ENCODE assay signal across 8 cellular contexts in the genomic region with DNA sequence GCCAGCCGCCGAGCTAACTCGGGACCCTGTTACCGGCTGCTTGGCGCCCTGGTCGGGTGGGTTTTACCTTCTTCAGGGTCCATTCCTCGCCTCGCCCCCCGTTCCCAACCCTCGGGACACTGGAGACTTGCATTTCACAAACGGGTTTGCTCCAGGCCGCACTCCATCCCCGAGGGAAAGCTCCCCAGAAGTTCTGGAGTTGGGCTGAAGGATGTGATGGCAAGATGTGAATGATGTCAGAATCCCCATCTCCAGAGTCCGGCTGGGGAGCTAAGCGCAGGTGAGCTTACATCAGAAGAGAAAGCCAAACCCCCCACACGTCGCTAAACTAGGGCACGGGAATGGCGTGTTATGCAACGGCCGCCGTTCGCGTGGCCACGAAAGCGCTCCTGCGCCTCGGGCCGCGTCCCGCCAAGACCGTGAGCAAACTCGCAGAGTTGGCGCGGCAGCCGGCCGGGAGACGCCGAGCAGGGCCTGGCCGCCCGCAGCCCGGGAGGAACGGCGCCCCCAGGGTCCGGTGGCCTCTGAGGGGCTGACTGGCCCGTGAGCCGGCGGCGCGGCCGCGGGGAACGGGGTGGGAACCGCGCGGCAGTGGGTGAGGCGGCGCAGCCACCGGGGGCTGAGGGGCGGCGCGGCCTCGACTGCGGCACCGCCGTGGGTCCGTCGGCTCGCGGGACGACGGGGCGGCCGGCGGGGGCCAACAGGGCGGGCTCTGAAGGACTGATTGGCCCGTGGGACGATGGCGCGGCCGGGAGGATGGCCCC. TPM values are rescaled to one million over a fixed set of nuclear protein-coding genes. Genes with fewer than 3 reads are reported as not detected.
DNase-seq lines count a peak whose midpoint lies in the region; ATAC-seq and TF ChIP-seq lines count a peak whose summit lies in the region.

No MANE protein-coding gene starts in this region.

- H3K9me3 ChIP-seq in CD8-positive, alpha-beta T cell (ENCODE audit: low read length) = no peaks in the 10 kb centered on the region
- H3K9me3 ChIP-seq in left lung (no peaks in the 10 kb centered on the region), subcutaneous abdominal adipose tissue (ENCODE audit: control insufficient read depth in 5 of 5, low read length in 5 of 5) (no peaks in the 10 kb centered on the region)

- intact Hi-C loops in CD8-positive, alpha-beta T cell (cut with DNase I, micrococcal nuclease) = no loop called here
- intact Hi-C loops in left lung (cut with DNase I) = no loop called here

- peak overlapping the region in 4 of 5 donors; percentile 76 to 95 (median 90) for H3K9ac ChIP-seq in subcutaneous abdominal adipose tissue (ENCODE audit: low read length in 5 of 5)

- CTCF ChIA-PET in CD8-positive, alpha-beta T cell (lab: Charles Lee) = interaction anchor here (0.6 kb wide), 1 partner anchor 1427 kb away, joined by 3 read pairs; no protein-coding TSS in a partner anchor

- H3K4me1 Mint-ChIP-seq in CD8-positive, alpha-beta T cell (ENCODE audit: low read depth) = peaks cover 6% of the 10 kb centered on the region

- TF ChIP-seq CTCF in CD8-positive, alpha-beta T cell (IDR thresholded peaks at IDR 0.05) = no peak
- TF ChIP-seq CTCF in left lung (IDR thresholded peaks at IDR 0.05) = no peak

- peak overlapping the region; percentile 64 for H3K4me3 Mint-ChIP-seq in CD8-positive, alpha-beta T cell

- H3K36me3 ChIP-seq in CD8-positive, alpha-beta T cell (ENCODE audit: insufficient read depth, low read length) = no peaks in the 10 kb centered on the region
- H3K36me3 ChIP-seq in left lung (no peaks in the 10 kb centered on the region), subcutaneous abdominal adipose tissue (ENCODE audit: control insufficient read depth in 5 of 5, insufficient read depth in 5 of 5, low read length in 5 of 5) (no peaks in the 10 kb centered on the region)

- ATAC-seq in CD8-positive, alpha-beta T cell = peak; percentile 37
- ATAC-seq in GM21423 (IDR thresholded peaks at IDR 0.05; ENCODE audit: unreplicated experiment) (peak; percentile 19), left lung (peak; percentile 20)

- H3K9me3 Mint-ChIP-seq in CD8-positive, alpha-beta T cell = no peaks in the 10 kb centered on the region

- no peaks in the 10 kb centered on the region for H3K27me3 ChIP-seq in CD8-positive, alpha-beta T cell (ENCODE audit: insufficient read depth, low read length)
- H3K27me3 ChIP-seq in left lung = no peaks in the 10 kb centered on the region
- no peaks in the 10 kb centered on the region for H3K27me3 ChIP-seq in subcutaneous abdominal adipose tissue (ENCODE audit: control insufficient read depth in 5 of 5, insufficient read depth in 4 of 5, low read length in 5 of 5)

- no peak overlapping the region for H3K4me3 ChIP-seq in CD8-positive, alpha-beta T cell (ENCODE audit: low read depth, low read length)
- H3K4me3 ChIP-seq in left lung = peak overlapping the region; percentile 93
- peak overlapping the region; percentile 77 to 82 (median 80) for H3K4me3 ChIP-seq in subcutaneous abdominal adipose tissue (ENCODE audit: low read depth in 1 of 5, low read length in 5 of 5)

- peak in 1 of 7 experiments; percentile 7 for DNase-seq in CD8-positive, alpha-beta T cell
- peak; percentile 34 for DNase-seq in LHCN-M2 (ENCODE audit: low read depth)
- DNase-seq in caudate nucleus (lab: John Stamatoyannopoulos, UW) = peak in 8 of 61 donors; percentile 6 to 61 (median 28)
- peak; percentile 54 to 88 for DNase-seq in left lung
- DNase-seq in SK-N-DZ (ENCODE audit: low spot score) = no peak
- no peak for DNase-seq in cerebellum (ENCODE audit: low spot score)

- POLR2A ChIA-PET in CD8-positive, alpha-beta T cell (lab: Charles Lee) = no interaction called here

- peaks cover 30% of the 10 kb centered on the region for H3K27me3 Mint-ChIP-seq in CD8-positive, alpha-beta T cell (ENCODE audit: low read depth)

- H3K36me3 Mint-ChIP-seq in CD8-positive, alpha-beta T cell = no peaks in the 10 kb centered on the region

- H3K27ac Mint-ChIP-seq in CD8-positive, alpha-beta T cell = no peak overlapping the region

- no peak overlapping the region for H3K27ac ChIP-seq in CD8-positive, alpha-beta T cell (ENCODE audit: low read depth, low read length)
- peak overlapping the region; percentile 88 for H3K27ac ChIP-seq in caudate nucleus (ENCODE audit: low read depth, low read length)
- H3K27ac ChIP-seq in left lung = peak overlapping the region; percentile 99
- peak overlapping the region; percentile 98 for H3K27ac ChIP-seq in subcutaneous abdominal adipose tissue (ENCODE audit: low read depth, low read length)

- H3K4me1 ChIP-seq in CD8-positive, alpha-beta T cell (ENCODE audit: insufficient read depth, low read length) = peaks cover 4% of the 10 kb centered on the region
- H3K4me1 ChIP-seq in left lung (peaks cover 19 to 54% of the 10 kb centered on the region in 2 donors), subcutaneous abdominal adipose tissue (ENCODE audit: control insufficient read depth in 5 of 5, insufficient read depth in 5 of 5, low read length in 5 of 5) (peaks cover 4 to 48% (median 37%) of the 10 kb centered on the region in 5 donors)

RNA-seq across cellular contexts. Expression of gene LATS2, which starts 1.1 kb away (rescaled TPM):
- total RNA-seq in CD8-positive, alpha-beta T cell = 1 to 10 TPM; 7.1 TPM
- total RNA-seq in LHCN-M2 (2014; rRNA removed) = 14.6 and 18.8 TPM in 2 replicates
- polyA plus RNA-seq in LHCN-M2 (2012) = 17.6 TPM
- total RNA-seq in left lung = 10 to 100 TPM; 30.7 to 31.9 TPM
- polyA plus RNA-seq in SK-N-DZ (2014; cell fraction: cytosol; rRNA removed) = not detected in 2 replicates
- not detected in 2 replicates for polyA plus RNA-seq in SK-N-DZ (2014; cell fraction: nucleus; rRNA removed)
- total RNA-seq in cerebellum = 4.3 TPM

Comparison
In these comparisons a context has a peak if more than half of its experiments do, and no peak if none do; other contexts are left out.
1. DNase-seq: peak in LHCN-M2 (single experiment) and left lung (2 of 2); none in SK-N-DZ (single experiment) and cerebellum (single experiment).
2. Peak in every context shown above with its lines, with median percentiles within 50 percentile points of each other: ATAC-seq.